In genomic region chrX:13815664-13816063, GRCh38 we compare ENCODE assay signal across 24 cellular contexts. TPM values are rescaled to one million over a fixed set of nuclear protein-coding genes. Genes with fewer than 3 reads are reported as not detected.
DNase-seq lines count a peak whose midpoint lies in the region; ATAC-seq and TF ChIP-seq lines count a peak whose summit lies in the region.
"Had no signal": no experiment of that assay in that cellular context is flagged by ENCODE, and none has a peak within 500 bp of the region (broad histone marks: within the 10 kb centered on the region; RNA-seq: fewer than 3 reads in every experiment).

No MANE protein-coding gene starts in this region.

- H3K27ac ChIP-seq in vagina: no peak overlapping the region
- H3K27ac ChIP-seq: KMS-11, RWPE1 had no signal

- TF ChIP-seq POLR2A in vagina (IDR thresholded peaks at IDR 0.05): no peak

- H3K36me3 ChIP-seq in BE2C: no peaks in the 10 kb centered on the region
- peaks cover 4% of the 10 kb centered on the region for H3K36me3 ChIP-seq in neuron (ENCODE audit: insufficient read depth, low read length)
- no peaks in the 10 kb centered on the region for H3K36me3 ChIP-seq in vagina
- H3K36me3 ChIP-seq: HAP-1 had no signal

- no peaks in the 10 kb centered on the region for H3K27me3 ChIP-seq in BE2C
- H3K27me3 ChIP-seq in neuron (ENCODE audit: insufficient read depth, low read length): no peaks in the 10 kb centered on the region
- no peaks in the 10 kb centered on the region for H3K27me3 ChIP-seq in vagina

- intact Hi-C loops in Right ventricle myocardium superior (cut with DNase I) (no loop called here), vagina (cut with DNase I) (no loop called here)

- DNase-seq in BE2C (no peak), glutamatergic neuron (no peak), Right ventricle myocardium superior (no peak), vagina (ENCODE audit: extremely low spot score in 2 of 2) (no peak), NCI-H2107 treated with DMSO at 0.1 percent for 48 hours (lab: John Stamatoyannopoulos, UW; ENCODE audit: unreplicated experiment) (no peak), HUDEP-2 (lab: John Stamatoyannopoulos, UW; ENCODE audit: unreplicated experiment in 76 of 76) (no peak)
- DNase-seq: GDM1; NCI-H1092 treated with DMSO at 0.1 percent for 48 hours; NCI-H1436 treated with DMSO at 0.1 percent for 48 hours; NCI-H2029 treated with DMSO at 0.1 percent for 48 hours; NCI-H2171; NCI-H345; NCI-H524; NCI-H774; NK-92 treated with Interleukin-12 subunit alpha and Interleukin-12 subunit beta, amount 100 ng/mL, for 24 hours; SIG-M5 had no signal

- H3K4me1 Mint-ChIP-seq in brain: peaks cover 64% of the 10 kb centered on the region
- peaks cover 11% of the 10 kb centered on the region for H3K4me1 Mint-ChIP-seq in glutamatergic neuron (ENCODE audit: low read depth, unreplicated experiment)
- H3K4me1 Mint-ChIP-seq: CD14-positive monocyte had no signal

- peak overlapping the region; percentile 89 to 96 (median 90) for H3K4me3 Mint-ChIP-seq in brain
- H3K4me3 Mint-ChIP-seq in glutamatergic neuron (ENCODE audit: unreplicated experiment): peak overlapping the region; percentile 98
- H3K4me3 Mint-ChIP-seq: CD14-positive monocyte, GM23338 had no signal

- H3K9me3 Mint-ChIP-seq in brain (peaks cover 0 to 6% (median 0%) of the 10 kb centered on the region in 5 experiments), glutamatergic neuron (ENCODE audit: unreplicated experiment) (peaks cover 26% of the 10 kb centered on the region)
- H3K9me3 Mint-ChIP-seq: GM23338 had no signal

- H3K27me3 Mint-ChIP-seq in brain (peaks cover 11% of the 10 kb centered on the region), glutamatergic neuron (ENCODE audit: unreplicated experiment) (peaks cover 22% of the 10 kb centered on the region)

- H3K9me3 ChIP-seq in BE2C (no peaks in the 10 kb centered on the region), neuron (ENCODE audit: low read length) (no peaks in the 10 kb centered on the region), vagina (no peaks in the 10 kb centered on the region)
- H3K9me3 ChIP-seq: HAP-1 had no signal

- H3K27ac Mint-ChIP-seq in brain: peak overlapping the region; percentile 97 to 99 (median 99)
- H3K27ac Mint-ChIP-seq in glutamatergic neuron (ENCODE audit: unreplicated experiment): peak overlapping the region; percentile 100
- H3K27ac Mint-ChIP-seq: CD14-positive monocyte, GM23338 had no signal

- no peaks in the 10 kb centered on the region for H3K4me1 ChIP-seq in BE2C
- peaks cover 12% of the 10 kb centered on the region for H3K4me1 ChIP-seq in neuron (ENCODE audit: insufficient read depth, low read length)
- no peaks in the 10 kb centered on the region for H3K4me1 ChIP-seq in vagina

- no peak overlapping the region for H2AFZ ChIP-seq in neuron (ENCODE audit: low read depth, low read length)
- H2AFZ ChIP-seq: GM23338 had no signal

- ATAC-seq in Right ventricle myocardium superior (ENCODE audit: poor library complexity): no peak
- ATAC-seq: GM23338 had no signal

- peaks cover 16% of the 10 kb centered on the region for H3K36me3 Mint-ChIP-seq in brain
- H3K36me3 Mint-ChIP-seq in glutamatergic neuron (ENCODE audit: unreplicated experiment): peaks cover 6% of the 10 kb centered on the region
- H3K36me3 Mint-ChIP-seq: CD14-positive monocyte had no signal

- TF ChIP-seq CTCF in BE2C (IDR thresholded peaks at IDR 0.05; ENCODE audit: low read depth, low read length) (no peak), brain (conservative IDR thresholded peaks at IDR 0.05) (no peak), glutamatergic neuron (IDR thresholded peaks at IDR 0.05; ENCODE audit: partially characterized antibody, unreplicated experiment) (no peak), vagina (IDR thresholded peaks at IDR 0.05) (no peak)

- H3K4me3 ChIP-seq in BE2C (ENCODE audit: low read depth, low read length) (peak overlapping the region; percentile 64), neuron (ENCODE audit: low read length) (peak overlapping the region; percentile 81), vagina (no peak overlapping the region)
- H3K4me3 ChIP-seq: GM23338, HAP-1 had no signal

RNA-seq across cellular contexts. Expression of gene GPM6B, which starts 1.2 kb away (rescaled TPM):
- polyA plus RNA-seq in BE2C (2012; ENCODE audit: insufficient read depth, insufficient read length, low read depth): 35.0 TPM
- 228 TPM for polyA plus RNA-seq in brain (ENCODE audit: insufficient read depth, low read depth, low replicate concordance)
- 516 TPM for total RNA-seq in glutamatergic neuron (ENCODE audit: unreplicated experiment)
- total RNA-seq in Right ventricle myocardium superior: 5.3 TPM
- 15.7 TPM for total RNA-seq in vagina
- total RNA-seq: A172 had no signal
- polyA plus RNA-seq: CD14-positive monocyte had no signal

Comparison
In these comparisons a context has a peak if more than half of its experiments do, and no peak if none do; other contexts are left out.
1. H3K4me3 ChIP-seq: peak in BE2C (single experiment) and neuron (single experiment); none in vagina (0 of 2).
2. RNA of gene GPM6B, which starts 1.2 kb away (total RNA-seq): 516 TPM in glutamatergic neuron (single experiment); 15.7 TPM in vagina (single experiment) and 5.3 TPM in Right ventricle myocardium superior (single experiment); every median in the first group is over 10 times any median in the second.